In the genomic region with DNA sequence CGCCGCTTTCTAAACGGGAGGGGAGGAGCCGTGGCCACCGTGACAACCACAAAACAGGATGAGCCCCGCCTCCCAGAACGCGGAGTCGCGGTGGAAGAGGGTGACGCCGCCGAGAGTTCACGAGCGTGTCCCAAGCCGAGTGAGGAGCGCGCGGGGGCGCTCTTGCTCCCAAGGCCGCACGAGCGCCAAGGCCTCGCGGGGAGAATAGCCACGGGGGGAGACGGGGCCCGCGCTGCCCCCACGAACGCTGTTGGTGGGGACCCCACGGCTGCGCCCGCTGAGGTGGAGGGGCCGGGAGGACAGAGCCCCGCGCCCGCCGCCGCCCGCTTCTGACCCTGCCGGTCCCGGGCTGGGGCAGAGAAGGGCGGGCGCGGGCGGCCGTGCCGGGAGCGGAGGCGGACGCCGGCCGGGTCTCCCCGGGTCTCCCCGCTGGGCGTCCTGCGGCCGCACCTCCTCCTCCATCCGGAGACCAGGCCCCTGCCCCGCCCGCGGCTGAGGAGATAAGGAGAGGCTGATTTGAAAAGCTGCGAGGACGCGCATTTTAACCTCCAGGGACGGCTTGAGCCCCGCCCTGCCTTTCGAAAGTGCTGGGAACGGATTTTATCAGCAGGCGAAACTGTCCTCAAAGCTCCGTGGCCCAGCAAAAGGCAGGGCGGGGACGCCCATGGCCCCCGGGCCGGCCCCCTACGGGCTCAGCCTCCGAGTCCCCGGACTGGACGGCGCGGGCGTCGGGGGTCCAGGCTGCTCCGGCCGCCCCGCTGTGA, we compare ENCODE assay signal across 8 cellular contexts. TPM values are rescaled to one million over a fixed set of nuclear protein-coding genes. Genes with fewer than 3 reads are reported as not detected.
A peak's percentile ranks its signal among the peaks of the same experiment; 100 is the strongest.
DNase-seq lines count a peak whose midpoint lies in the region; ATAC-seq, FAIRE-seq and TF ChIP-seq lines count a peak whose summit lies in the region.

No MANE protein-coding gene starts in this region.

- TF ChIP-seq CTCF in astrocyte (IDR thresholded peaks at IDR 0.05; ENCODE audit: insufficient read depth, low read depth, low read length) = no peak

- DNase-seq in SIG-M5 treated with dmso at 0.1 percent for 504 hours (lab: John Stamatoyannopoulos, UW; ENCODE audit: unreplicated experiment) (peak; percentile 11), SIG-M5 (lab: John Stamatoyannopoulos, UW) (no peak), SJSA1 (ENCODE audit: low read depth in 1 of 2, low spot score in 2 of 2) (peak; percentile 69 to 75), astrocyte (ENCODE audit: low read depth) (no peak), hippocampal formation (lab: John Stamatoyannopoulos, UW) (peak; percentile 10), sciatic nerve (ENCODE audit: low spot score) (peak; percentile 87), SKM-1 (lab: John Stamatoyannopoulos, UW; ENCODE audit: unreplicated experiment) (no peak), NCI-H1436 (lab: John Stamatoyannopoulos, UW) (no peak)

- H3K36me3 ChIP-seq in SJSA1 (no peaks in the 10 kb centered on the region), astrocyte (ENCODE audit: insufficient read depth, low read length) (no peaks in the 10 kb centered on the region)

- no peak overlapping the region for H3K9ac ChIP-seq in astrocyte (ENCODE audit: low read length)

- peaks cover 23% of the 10 kb centered on the region for H3K4me1 ChIP-seq in SJSA1 (replicated peaks)
- H3K4me1 ChIP-seq in astrocyte (ENCODE audit: insufficient read depth, low read length) = no peaks in the 10 kb centered on the region

- peak overlapping the region; percentile 52 for H3K4me2 ChIP-seq in astrocyte (ENCODE audit: low read length)

- no peak overlapping the region for H3K27ac Mint-ChIP-seq in astrocyte (ENCODE audit: unreplicated experiment)

- peak overlapping the region; percentile 40 for H3K4me3 ChIP-seq in SJSA1
- no peak overlapping the region for H3K4me3 ChIP-seq in astrocyte (ENCODE audit: insufficient read depth, low read depth, low read length)

- FAIRE-seq in astrocyte (lab: Jason Lieb, UNC) = no peak

- H3K36me3 Mint-ChIP-seq in astrocyte (ENCODE audit: low read depth, unreplicated experiment) = peaks cover 1% of the 10 kb centered on the region

- H3K27ac ChIP-seq in SJSA1 (no peak overlapping the region), astrocyte (ENCODE audit: low read depth, low read length) (no peak overlapping the region)

- no peak overlapping the region for H3K4me3 Mint-ChIP-seq in astrocyte (ENCODE audit: unreplicated experiment)

- H3K9me3 ChIP-seq in SJSA1 (replicated peaks) (peaks cover 6% of the 10 kb centered on the region), astrocyte (ENCODE audit: insufficient read depth, low read depth, low read length) (no peaks in the 10 kb centered on the region)

- no peaks in the 10 kb centered on the region for H3K9me3 Mint-ChIP-seq in astrocyte (ENCODE audit: unreplicated experiment)

- no peaks in the 10 kb centered on the region for H3K79me2 ChIP-seq in astrocyte (ENCODE audit: insufficient read depth, low read length)

- intact Hi-C loops in sciatic nerve (cut with DNase I) = no loop called here

- H3K27me3 Mint-ChIP-seq in astrocyte (ENCODE audit: low read depth, unreplicated experiment) = peaks cover 44% of the 10 kb centered on the region

- H3K4me1 Mint-ChIP-seq in astrocyte (ENCODE audit: low read depth, unreplicated experiment) = no peaks in the 10 kb centered on the region

- no peaks in the 10 kb centered on the region for H4K20me1 ChIP-seq in astrocyte (ENCODE audit: insufficient read depth, low read length)

- ATAC-seq in sciatic nerve = peak; percentile 86

- H3K27me3 ChIP-seq in SJSA1 (replicated peaks) = peaks cover 61% of the 10 kb centered on the region
- peaks cover 54% of the 10 kb centered on the region for H3K27me3 ChIP-seq in astrocyte (ENCODE audit: insufficient read depth, low read length)

- peak overlapping the region; percentile 10 for H2AFZ ChIP-seq in astrocyte (ENCODE audit: low read depth, low read length)

RNA-seq across cellular contexts. Expression of gene NKD2, which starts 3.8 kb away (rescaled TPM):
- total RNA-seq in SJSA1 (2014; rRNA removed; shearing (Covaris generic)) = 0.37 TPM in 1 of 2 replicates, not detected in the other
- total RNA-seq in astrocyte (0.41 and 0.48 TPM in 2 replicates), sciatic nerve (0.89 TPM)

Comparison
In these comparisons a context has a peak if more than half of its experiments do, and no peak if none do; other contexts are left out.
1. DNase-seq: peak in SIG-M5 treated with dmso at 0.1 percent for 504 hours (single experiment), SJSA1 (2 of 2), hippocampal formation (2 of 2) and sciatic nerve (single experiment); none in SIG-M5 (single experiment), astrocyte (single experiment), SKM-1 (single experiment) and NCI-H1436 (single experiment).